Comparison of ENCODE assay signal across 1 cellular context in genomic region chr10:14837756-14838581, GRCh38.
TF ChIP-seq lines count a peak whose summit lies in the region.

Gene CDNF, minus strand, starts transcription at chr10:14838037. Its CDS starts 91 bp downstream, at chr10:14837946.
Gene HSPA14, plus strand, starts transcription at chr10:14838306. Its CDS starts 97 bp downstream, at chr10:14838403.
Gene MSANTD7, plus strand, starts transcription at chr10:14838306. Its CDS starts 3,979 bp downstream, at chr10:14842285.

TF ChIP-seq in GM23338, 12 proteins besides CTCF, POLR2A, EP300 and RAD21:
- TF ChIP-seq ETS1 (IDR thresholded peaks at IDR 0.05) (peak; percentile 63; the same call in 1 of the 2 replicates), STAT1 (IDR thresholded peaks at IDR 0.05; ENCODE audit: unreplicated experiment) (no peak), EZH2phosphoT487 (IDR thresholded peaks at IDR 0.05; ENCODE audit: unreplicated experiment) (no peak), CREB1 (CRISPR knock-in tag; IDR thresholded peaks at IDR 0.05; ENCODE audit: low read depth) (peak; percentile 94), EZH2 (IDR thresholded peaks at IDR 0.05; ENCODE audit: low read depth, unreplicated experiment) (no peak), JUNB (IDR thresholded peaks at IDR 0.05; ENCODE audit: unreplicated experiment) (no peak), ZNF462 (CRISPR knock-in tag; IDR thresholded peaks at IDR 0.05) (no peak), POLR2AphosphoS5 (IDR thresholded peaks at IDR 0.05; ENCODE audit: low read depth) (peak; percentile 87), REST (IDR thresholded peaks at IDR 0.05; ENCODE audit: unreplicated experiment) (no peak), ZNF114 (CRISPR knock-in tag; IDR thresholded peaks at IDR 0.05) (no peak)
